Comparison of ENCODE assay signal across 1 cellular context in the genomic region with DNA sequence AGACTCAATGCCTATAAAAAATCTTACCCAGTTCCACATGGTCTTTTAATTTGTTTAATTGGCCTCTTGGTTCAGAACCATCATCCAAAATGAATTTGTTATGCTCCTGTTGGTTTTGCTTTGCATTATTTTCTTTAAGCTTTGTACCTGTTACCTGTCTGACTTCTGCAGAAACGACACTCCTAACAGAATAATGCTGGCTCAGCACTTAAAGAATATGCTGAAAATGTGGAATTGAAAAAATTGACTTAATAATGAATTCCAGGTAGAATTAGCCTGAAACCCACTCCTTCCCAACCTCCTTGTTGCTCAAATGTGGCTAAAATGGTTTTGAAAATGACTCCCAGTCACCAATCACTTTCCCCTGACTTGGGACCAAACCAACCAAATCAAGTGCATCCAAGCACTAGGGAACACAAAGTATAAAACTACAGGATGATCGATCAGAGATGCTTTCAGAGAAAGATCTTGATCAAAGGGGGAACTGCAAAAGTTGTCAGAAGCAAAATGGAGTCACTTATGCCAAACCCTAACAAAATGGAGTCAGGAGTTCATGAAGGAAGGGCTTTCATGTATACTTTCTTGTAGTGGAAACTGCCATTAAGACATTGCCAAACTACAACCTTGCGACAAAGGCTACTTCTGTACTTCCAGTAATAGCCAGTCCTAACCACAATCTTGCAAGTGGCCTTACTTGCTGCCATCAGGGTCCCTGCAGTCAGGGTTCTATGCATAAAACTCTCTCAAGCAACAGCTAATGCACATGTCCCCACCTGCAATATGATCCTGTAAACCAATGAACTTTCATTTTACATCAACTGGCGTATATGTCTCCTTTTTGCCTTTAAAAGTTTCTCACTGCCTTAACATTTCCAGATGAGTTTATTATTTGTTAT.
TF ChIP-seq lines count a peak whose summit lies in the region.

No MANE protein-coding gene starts in this region.

TF ChIP-seq in K562, 482 proteins besides CTCF, POLR2A, EP300 and RAD21 (continued from another document and continues in another):
- TF ChIP-seq GTF2F1 (IDR thresholded peaks at IDR 0.05; ENCODE audit: low read depth, low read length) (no peak), TCF15 (CRISPR knock-in tag; IDR thresholded peaks at IDR 0.05) (no peak), NR2F6 (CRISPR knock-in tag; IDR thresholded peaks at IDR 0.05) (no peak), ZNF133 (CRISPR knock-in tag; IDR thresholded peaks at IDR 0.05) (no peak), ZNF277 (CRISPR knock-in tag; IDR thresholded peaks at IDR 0.05; ENCODE audit: borderline replicate concordance) (no peak), NONO (IDR thresholded peaks at IDR 0.05; ENCODE audit: low read depth in 2 of 2, low read length in 1 of 2) (no peak), ZNF12 (CRISPR knock-in tag; IDR thresholded peaks at IDR 0.05) (no peak), PHF20 (IDR thresholded peaks at IDR 0.05; ENCODE audit: partially characterized antibody) (no peak), JUND (IDR thresholded peaks at IDR 0.05; ENCODE audit: borderline replicate concordance, low read depth, low read length) (no peak), JUND (tag; IDR thresholded peaks at IDR 0.05; ENCODE audit: borderline replicate concordance, low read depth, low read length) (no peak), NR2C1 (IDR thresholded peaks at IDR 0.05) (no peak), NR2C1 (tag; IDR thresholded peaks at IDR 0.05) (peak; percentile 78), HMGXB4 (CRISPR knock-in tag; IDR thresholded peaks at IDR 0.05) (no peak), RB1 (IDR thresholded peaks at IDR 0.05; ENCODE audit: low read depth) (no peak), TBP (optimal IDR thresholded peaks at IDR 0.05; ENCODE audit: low read depth, low read length) (no peak), E2F6 (IDR thresholded peaks at IDR 0.05; ENCODE audit: borderline replicate concordance in 1 of 2, extremely low read depth in 1 of 2, insufficient read depth in 1 of 2, insufficient read length in 1 of 2, low read depth in 1 of 2, low read length in 1 of 2, poor library complexity in 1 of 2, severe bottlenecking in 1 of 2) (no peak), MAX (CRISPR knock-in tag; IDR thresholded peaks at IDR 0.05) (no peak), CSDE1 (IDR thresholded peaks at IDR 0.05) (no peak), ZNF143 (CRISPR knock-in tag; IDR thresholded peaks at IDR 0.05) (no peak), ZNF324 (CRISPR knock-in tag; IDR thresholded peaks at IDR 0.05) (no peak), RHOXF2B (CRISPR knock-in tag; conservative IDR thresholded peaks at IDR 0.05) (no peak), HDAC1 (IDR thresholded peaks at IDR 0.05) (no peak), NFIC (IDR thresholded peaks at IDR 0.05) (no peak), MYNN (IDR thresholded peaks at IDR 0.05) (no peak), MYNN (CRISPR knock-in tag; IDR thresholded peaks at IDR 0.05) (no peak), KDM2B (CRISPR knock-in tag; IDR thresholded peaks at IDR 0.05) (no peak), ZNF407 (IDR thresholded peaks at IDR 0.05; ENCODE audit: low read depth) (no peak), ZBTB8A (IDR thresholded peaks at IDR 0.05; ENCODE audit: partially characterized antibody) (no peak), HOXB6 (CRISPR knock-in tag; IDR thresholded peaks at IDR 0.05; ENCODE audit: borderline replicate concordance) (no peak), ZNF263 (CRISPR knock-in tag; IDR thresholded peaks at IDR 0.05; ENCODE audit: borderline replicate concordance) (no peak), TCF3 (CRISPR knock-in tag; IDR thresholded peaks at IDR 0.05) (no peak), TRIM28 (IDR thresholded peaks at IDR 0.05) (no peak), FOSL1 (tag; conservative IDR thresholded peaks at IDR 0.05) (no peak)
- TF ChIP-seq, protein P1, sequence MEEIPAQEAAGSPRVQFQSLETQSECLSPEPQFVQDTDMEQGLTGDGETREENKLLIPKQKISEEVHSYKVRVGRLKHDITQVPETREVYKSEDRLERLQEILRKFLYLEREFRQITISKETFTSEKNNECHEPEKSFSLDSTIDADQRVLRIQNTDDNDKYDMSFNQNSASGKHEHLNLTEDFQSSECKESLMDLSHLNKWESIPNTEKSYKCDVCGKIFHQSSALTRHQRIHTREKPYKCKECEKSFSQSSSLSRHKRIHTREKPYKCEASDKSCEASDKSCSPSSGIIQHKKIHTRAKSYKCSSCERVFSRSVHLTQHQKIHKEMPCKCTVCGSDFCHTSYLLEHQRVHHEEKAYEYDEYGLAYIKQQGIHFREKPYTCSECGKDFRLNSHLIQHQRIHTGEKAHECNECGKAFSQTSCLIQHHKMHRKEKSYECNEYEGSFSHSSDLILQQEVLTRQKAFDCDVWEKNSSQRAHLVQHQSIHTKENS (CRISPR knock-in tag; IDR thresholded peaks at IDR 0.05), result no peak
- TF ChIP-seq, protein P2, sequence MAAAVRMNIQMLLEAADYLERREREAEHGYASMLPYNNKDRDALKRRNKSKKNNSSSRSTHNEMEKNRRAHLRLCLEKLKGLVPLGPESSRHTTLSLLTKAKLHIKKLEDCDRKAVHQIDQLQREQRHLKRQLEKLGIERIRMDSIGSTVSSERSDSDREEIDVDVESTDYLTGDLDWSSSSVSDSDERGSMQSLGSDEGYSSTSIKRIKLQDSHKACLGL (CRISPR knock-in tag; IDR thresholded peaks at IDR 0.05; ENCODE audit: borderline replicate concordance, poor library complexity, severe bottlenecking), result no peak
- TF ChIP-seq, protein P3, sequence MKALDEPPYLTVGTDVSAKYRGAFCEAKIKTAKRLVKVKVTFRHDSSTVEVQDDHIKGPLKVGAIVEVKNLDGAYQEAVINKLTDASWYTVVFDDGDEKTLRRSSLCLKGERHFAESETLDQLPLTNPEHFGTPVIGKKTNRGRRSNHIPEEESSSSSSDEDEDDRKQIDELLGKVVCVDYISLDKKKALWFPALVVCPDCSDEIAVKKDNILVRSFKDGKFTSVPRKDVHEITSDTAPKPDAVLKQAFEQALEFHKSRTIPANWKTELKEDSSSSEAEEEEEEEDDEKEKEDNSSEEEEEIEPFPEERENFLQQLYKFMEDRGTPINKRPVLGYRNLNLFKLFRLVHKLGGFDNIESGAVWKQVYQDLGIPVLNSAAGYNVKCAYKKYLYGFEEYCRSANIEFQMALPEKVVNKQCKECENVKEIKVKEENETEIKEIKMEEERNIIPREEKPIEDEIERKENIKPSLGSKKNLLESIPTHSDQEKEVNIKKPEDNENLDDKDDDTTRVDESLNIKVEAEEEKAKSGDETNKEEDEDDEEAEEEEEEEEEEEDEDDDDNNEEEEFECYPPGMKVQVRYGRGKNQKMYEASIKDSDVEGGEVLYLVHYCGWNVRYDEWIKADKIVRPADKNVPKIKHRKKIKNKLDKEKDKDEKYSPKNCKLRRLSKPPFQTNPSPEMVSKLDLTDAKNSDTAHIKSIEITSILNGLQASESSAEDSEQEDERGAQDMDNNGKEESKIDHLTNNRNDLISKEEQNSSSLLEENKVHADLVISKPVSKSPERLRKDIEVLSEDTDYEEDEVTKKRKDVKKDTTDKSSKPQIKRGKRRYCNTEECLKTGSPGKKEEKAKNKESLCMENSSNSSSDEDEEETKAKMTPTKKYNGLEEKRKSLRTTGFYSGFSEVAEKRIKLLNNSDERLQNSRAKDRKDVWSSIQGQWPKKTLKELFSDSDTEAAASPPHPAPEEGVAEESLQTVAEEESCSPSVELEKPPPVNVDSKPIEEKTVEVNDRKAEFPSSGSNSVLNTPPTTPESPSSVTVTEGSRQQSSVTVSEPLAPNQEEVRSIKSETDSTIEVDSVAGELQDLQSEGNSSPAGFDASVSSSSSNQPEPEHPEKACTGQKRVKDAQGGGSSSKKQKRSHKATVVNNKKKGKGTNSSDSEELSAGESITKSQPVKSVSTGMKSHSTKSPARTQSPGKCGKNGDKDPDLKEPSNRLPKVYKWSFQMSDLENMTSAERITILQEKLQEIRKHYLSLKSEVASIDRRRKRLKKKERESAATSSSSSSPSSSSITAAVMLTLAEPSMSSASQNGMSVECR (CRISPR knock-in tag; IDR thresholded peaks at IDR 0.05), result no peak
- TF ChIP-seq, protein P4, sequence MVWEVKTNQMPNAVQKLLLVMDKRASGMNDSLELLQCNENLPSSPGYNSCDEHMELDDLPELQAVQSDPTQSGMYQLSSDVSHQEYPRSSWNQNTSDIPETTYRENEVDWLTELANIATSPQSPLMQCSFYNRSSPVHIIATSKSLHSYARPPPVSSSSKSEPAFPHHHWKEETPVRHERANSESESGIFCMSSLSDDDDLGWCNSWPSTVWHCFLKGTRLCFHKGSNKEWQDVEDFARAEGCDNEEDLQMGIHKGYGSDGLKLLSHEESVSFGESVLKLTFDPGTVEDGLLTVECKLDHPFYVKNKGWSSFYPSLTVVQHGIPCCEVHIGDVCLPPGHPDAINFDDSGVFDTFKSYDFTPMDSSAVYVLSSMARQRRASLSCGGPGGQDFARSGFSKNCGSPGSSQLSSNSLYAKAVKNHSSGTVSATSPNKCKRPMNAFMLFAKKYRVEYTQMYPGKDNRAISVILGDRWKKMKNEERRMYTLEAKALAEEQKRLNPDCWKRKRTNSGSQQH (CRISPR knock-in tag; IDR thresholded peaks at IDR 0.05), result peak; percentile 72; the same call in 1 of the 2 replicates
